ENCODE assay signal across 9 cellular contexts in the genomic region with DNA sequence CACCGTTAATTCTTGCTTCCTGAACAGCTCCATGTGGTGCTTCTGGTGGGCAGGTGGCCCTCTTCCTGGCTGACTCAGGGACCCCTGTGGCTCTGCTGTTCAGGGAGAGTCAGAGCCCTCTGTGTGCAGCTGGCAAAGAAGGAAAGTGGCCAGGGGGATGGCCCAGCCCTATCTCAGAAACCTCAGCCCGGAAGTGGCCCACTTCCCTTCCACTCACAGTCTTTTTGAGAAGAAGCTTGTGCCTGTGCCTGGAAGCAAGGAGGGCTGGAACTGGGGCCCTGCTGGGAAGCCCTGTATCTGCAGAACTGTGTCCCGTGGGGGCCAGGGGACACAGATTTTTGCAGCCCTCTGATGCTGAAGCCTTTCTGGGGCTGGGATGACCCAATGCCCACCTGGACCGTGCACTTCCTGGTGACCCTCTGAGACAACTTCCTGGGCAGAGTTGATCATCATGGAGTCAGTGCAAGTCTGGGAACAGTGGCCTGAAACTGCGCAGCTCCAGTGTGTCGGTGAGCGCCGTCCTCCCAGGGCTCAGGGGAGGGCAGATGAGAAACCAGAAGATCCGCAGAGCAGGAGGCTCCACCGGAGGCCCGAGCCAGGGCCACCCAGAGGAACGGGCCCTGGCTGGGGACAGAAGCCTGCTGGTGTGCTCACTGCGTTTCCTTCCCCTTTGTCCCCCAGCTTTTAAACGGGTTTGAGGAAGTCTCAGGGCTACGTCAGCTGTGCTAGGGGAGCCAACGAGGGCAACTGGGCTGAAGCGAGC.
DNase-seq lines count a peak whose midpoint lies in the region; ATAC-seq and TF ChIP-seq lines count a peak whose summit lies in the region.
"Had no signal": no experiment of that assay in that cellular context is flagged by ENCODE, and none has a peak within 500 bp of the region (broad histone marks: within the 10 kb centered on the region; RNA-seq: fewer than 3 reads in every experiment).

No MANE protein-coding gene starts in this region.

- H3K4me3 ChIP-seq in coronary artery, result peak overlapping the region; percentile 44
- H3K4me3 ChIP-seq: cardiac muscle cell had no signal

- H3K27ac ChIP-seq in coronary artery, result peak overlapping the region in 1 of 2 donors; percentile 60
- H3K27ac ChIP-seq: cardiac muscle cell had no signal

- peak; percentile 34 to 72 for DNase-seq in NCI-H2081 (lab: John Stamatoyannopoulos, UW)
- DNase-seq in coronary artery (ENCODE audit: low spot score), result peak; percentile 70
- peak; percentile 79 for DNase-seq in pons (ENCODE audit: low spot score)
- no peak for DNase-seq in NCI-H187 treated with DMSO at 0.1 percent for 48 hours (lab: John Stamatoyannopoulos, UW)
- no peak for DNase-seq in DMS114 treated with DMSO at 0.1 percent for 48 hours (lab: John Stamatoyannopoulos, UW; ENCODE audit: unreplicated experiment)

- no peak for TF ChIP-seq CTCF in coronary artery (IDR thresholded peaks at IDR 0.05)

- peak; percentile 45 for ATAC-seq in GM18511 (IDR thresholded peaks at IDR 0.05; ENCODE audit: unreplicated experiment)
- no peak for ATAC-seq in HG03039 (IDR thresholded peaks at IDR 0.05; ENCODE audit: unreplicated experiment)
- ATAC-seq in GM21515 (IDR thresholded peaks at IDR 0.05; ENCODE audit: unreplicated experiment), result no peak

Comparison
In these comparisons a context has a peak if more than half of its experiments do, and no peak if none do; other contexts are left out.
1. DNase-seq: peak in NCI-H2081 (2 of 2), coronary artery (single experiment) and pons (single experiment); none in NCI-H187 treated with DMSO at 0.1 percent for 48 hours (single experiment) and DMS114 treated with DMSO at 0.1 percent for 48 hours (single experiment).